In the genomic region with DNA sequence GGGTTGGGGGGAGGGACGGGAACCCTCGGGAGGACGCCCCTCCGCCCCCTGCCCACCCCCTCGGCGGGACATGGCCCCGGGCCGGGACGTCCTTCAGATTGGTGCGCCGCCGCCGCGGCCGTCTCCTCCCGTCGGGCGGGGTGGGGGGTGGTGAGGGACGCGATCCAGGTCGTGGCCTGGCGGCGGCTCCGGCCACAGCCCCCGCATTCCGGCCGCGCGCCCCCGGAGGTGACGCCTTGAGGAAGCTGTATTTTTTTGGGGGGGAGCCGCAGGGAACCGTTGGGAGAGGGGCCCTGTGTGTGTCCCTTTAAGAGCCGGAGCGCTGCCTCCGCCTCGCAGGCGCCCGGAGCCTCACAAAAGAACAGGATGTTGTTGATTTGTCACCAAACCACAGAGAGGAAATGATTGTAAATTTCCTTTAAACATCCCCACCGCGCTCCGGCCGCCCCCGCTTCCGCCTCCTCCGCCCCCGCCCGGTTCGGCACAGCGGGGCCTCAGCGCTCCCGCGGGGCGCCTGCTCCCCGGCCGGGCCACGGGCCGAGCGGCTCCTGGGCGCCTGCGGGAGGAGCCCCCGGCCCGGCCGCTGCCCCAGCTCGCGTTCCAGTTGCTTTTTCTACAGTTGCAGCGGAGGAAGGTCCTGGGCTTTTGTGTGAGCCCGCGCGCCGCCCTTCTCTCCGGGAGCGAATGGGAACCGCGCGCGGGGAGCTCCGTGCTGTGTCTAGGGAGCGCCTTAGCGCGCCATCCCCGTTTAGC, we compare ENCODE assay signal across 8 cellular contexts. TPM values are rescaled to one million over a fixed set of nuclear protein-coding genes. Genes with fewer than 3 reads are reported as not detected.
DNase-seq lines count a peak whose midpoint lies in the region; ATAC-seq, FAIRE-seq and TF ChIP-seq lines count a peak whose summit lies in the region.

No MANE protein-coding gene starts in this region.

- no peak for FAIRE-seq in pancreas (lab: Jason Lieb, UNC)

- TF ChIP-seq CTCF in cardiac muscle cell (IDR thresholded peaks at IDR 0.05; ENCODE audit: low read depth, low read length) (no peak), pancreas (IDR thresholded peaks at IDR 0.05) (no peak), thyroid gland (IDR thresholded peaks at IDR 0.05) (peak in 1 of 6 experiments; percentile 18)

- H3K4me3 Mint-ChIP-seq in activated naive CD8-positive, alpha-beta T cell treated with anti-CD3 and anti-CD28 coated beads, Interleukin-2, amount 10 ng/mL, durations not matched to agents 7 days and 5 days, result peak overlapping the region; percentile 83

- intact Hi-C loops in pancreas (cut with DNase I) (no loop called here), thyroid gland (cut with DNase I) (no loop called here)

- peak in 1 of 2 donors; percentile 80 for TF ChIP-seq POLR2A in thyroid gland (IDR thresholded peaks at IDR 0.05)

- WGBS in pancreas, 2 donors, result 0 to 1% methylated on average over 62 to 82 of the region's 82 CpGs
- 0 to 1% methylated on average over 19 to 58 of the region's 82 CpGs for WGBS in thyroid gland, 2 donors

- H3K27ac ChIP-seq in cardiac muscle cell (peak overlapping the region; percentile 97), pancreas (peak overlapping the region; percentile 83 to 92 (median 90)), thyroid gland (peak overlapping the region; percentile 92 to 99 (median 95))

- no peaks in the 10 kb centered on the region for H3K9me3 ChIP-seq in cardiac muscle cell (ENCODE audit: low read depth)
- H3K9me3 ChIP-seq in pancreas, result no peaks in the 10 kb centered on the region
- no peaks in the 10 kb centered on the region for H3K9me3 ChIP-seq in thyroid gland

- no peaks in the 10 kb centered on the region for H3K36me3 Mint-ChIP-seq in activated naive CD8-positive, alpha-beta T cell treated with anti-CD3 and anti-CD28 coated beads, Interleukin-2, amount 10 ng/mL, durations not matched to agents 7 days and 5 days

- no peaks in the 10 kb centered on the region for H3K9me3 Mint-ChIP-seq in activated naive CD8-positive, alpha-beta T cell treated with anti-CD3 and anti-CD28 coated beads, Interleukin-2, amount 10 ng/mL, durations not matched to agents 7 days and 5 days

- H3K4me3 ChIP-seq in cardiac muscle cell (peak overlapping the region; percentile 67), pancreas (peak overlapping the region; percentile 42 to 69 (median 58)), thyroid gland (replicated peaks in 1 of 3) (peak overlapping the region; percentile 51 to 68 (median 58))

- H3K27me3 Mint-ChIP-seq in activated naive CD8-positive, alpha-beta T cell treated with anti-CD3 and anti-CD28 coated beads, Interleukin-2, amount 10 ng/mL, durations not matched to agents 7 days and 5 days, result peaks cover 15% of the 10 kb centered on the region

- ATAC-seq in activated naive CD8-positive, alpha-beta T cell treated with anti-CD3 and anti-CD28 coated beads, Interleukin-2, amount 10 ng/mL, durations not matched to agents 7 days and 5 days (ENCODE audit: low read depth), result peak; percentile 87
- peak; percentile 67 to 85 (median 80) for ATAC-seq in pancreas

- H3K36me3 ChIP-seq in cardiac muscle cell (no peaks in the 10 kb centered on the region), pancreas (no peaks in the 10 kb centered on the region), thyroid gland (no peaks in the 10 kb centered on the region)

- peaks cover 29% of the 10 kb centered on the region for H3K4me1 Mint-ChIP-seq in activated naive CD8-positive, alpha-beta T cell treated with anti-CD3 and anti-CD28 coated beads, Interleukin-2, amount 10 ng/mL, durations not matched to agents 7 days and 5 days

- peak; percentile 46 for DNase-seq in GF-D8 (lab: John Stamatoyannopoulos, UW)
- peak; percentile 89 for DNase-seq in H4 (ENCODE audit: low spot score)
- peak; percentile 90 for DNase-seq in LoVo (ENCODE audit: low spot score)
- DNase-seq in SKM-1 treated with dmso at 0.1 percent for 144 hours (lab: John Stamatoyannopoulos, UW; ENCODE audit: unreplicated experiment), result peak; percentile 63
- DNase-seq in activated naive CD8-positive, alpha-beta T cell treated with anti-CD3 and anti-CD28 coated beads, Interleukin-2, amount 10 ng/mL, durations not matched to agents 7 days and 5 days, result peak; percentile 91
- peak; percentile 87 to 96 for DNase-seq in cardiac muscle cell (ENCODE audit: low read depth in 1 of 2, low spot score in 1 of 2)
- DNase-seq in pancreas, result peak; percentile 52 to 81 (median 68)
- peak; percentile 84 to 86 for DNase-seq in thyroid gland

- H3K4me1 ChIP-seq in cardiac muscle cell (ENCODE audit: low read depth) (peaks cover 5% of the 10 kb centered on the region), pancreas (peaks cover 0 to 6% (median 0%) of the 10 kb centered on the region in 3 donors), thyroid gland (peaks cover 0 to 11% of the 10 kb centered on the region in 2 donors)

- H3K27me3 ChIP-seq in cardiac muscle cell (no peaks in the 10 kb centered on the region), pancreas (peaks cover 0 to 3% (median 0%) of the 10 kb centered on the region in 4 donors), thyroid gland (no peaks in the 10 kb centered on the region)

- peak overlapping the region; percentile 92 for H3K27ac Mint-ChIP-seq in activated naive CD8-positive, alpha-beta T cell treated with anti-CD3 and anti-CD28 coated beads, Interleukin-2, amount 10 ng/mL, durations not matched to agents 7 days and 5 days

- POLR2A ChIA-PET in activated naive CD8-positive, alpha-beta T cell treated with anti-CD3 and anti-CD28 coated beads, Interleukin-2, amount 10 ng/mL, durations not matched to agents 7 days and 5 days (lab: Charles Lee), result interaction anchor here (0.8 to 3.4 kb wide), 7 partner anchors 12 to 388 kb away, joined by 4 to 26 read pairs (median 10); a partner anchor contains a TSS

RNA-seq across cellular contexts. Expression of a gene that starts 32.1 kb away (rescaled TPM):
- 3.9 and 6.4 TPM in 2 replicates for total RNA-seq in H4 (2014; rRNA removed; shearing (Covaris generic))
- 1 to 10 TPM in 1 of 2 experiments, under 1 TPM in 1; 0.96 to 1.7 TPM for total RNA-seq in activated naive CD8-positive, alpha-beta T cell treated with anti-CD3 and anti-CD28 coated beads, Interleukin-2, amount 10 ng/mL, durations not matched to agents 7 days and 5 days
- total RNA-seq in cardiac muscle cell (10.0 and 11.0 TPM in 2 replicates), pancreas (1 to 10 TPM; 1.5 to 6.3 (median 2.2) TPM), thyroid gland (10 to 100 TPM; 11.7 to 32.8 (median 18.6) TPM)
- polyA plus RNA-seq in cardiac muscle cell (4.4 and 7.3 TPM in 2 replicates), pancreas (1 to 10 TPM; 3.2 to 3.8 TPM)

Comparison
In these comparisons a context has a peak if more than half of its experiments do, and no peak if none do; other contexts are left out.
1. Peak in every context shown above with its lines: DNase-seq, ATAC-seq, H3K4me3 ChIP-seq and H3K27ac ChIP-seq.